In genomic region chr1:227542153-227543120, GRCh38 we compare ENCODE assay signal across 8 cellular contexts. TPM values are rescaled to one million over a fixed set of nuclear protein-coding genes. Genes with fewer than 3 reads are reported as not detected.
DNase-seq lines count a peak whose midpoint lies in the region; ATAC-seq, FAIRE-seq and TF ChIP-seq lines count a peak whose summit lies in the region.

No MANE protein-coding gene starts in this region.

- H3K36me3 Mint-ChIP-seq in IgD-negative memory B cell: peaks cover 2% of the 10 kb centered on the region
- H3K36me3 Mint-ChIP-seq in activated naive CD8-positive, alpha-beta T cell: no peaks in the 10 kb centered on the region

- H3K4me1 Mint-ChIP-seq in IgD-negative memory B cell: peaks cover 0 to 8% (median 3%) of the 10 kb centered on the region in 3 donors
- peaks cover 4% of the 10 kb centered on the region for H3K4me1 Mint-ChIP-seq in activated naive CD8-positive, alpha-beta T cell (ENCODE audit: low read depth)

- H3K9me3 Mint-ChIP-seq in IgD-negative memory B cell: peaks cover 0 to 1% (median 0%) of the 10 kb centered on the region in 3 donors
- no peaks in the 10 kb centered on the region for H3K9me3 Mint-ChIP-seq in activated naive CD8-positive, alpha-beta T cell (ENCODE audit: low read depth)

- H3K4me1 ChIP-seq in cardiac muscle cell (ENCODE audit: low read depth): no peaks in the 10 kb centered on the region
- H3K4me1 ChIP-seq in pancreas: peaks cover 0 to 5% (median 0%) of the 10 kb centered on the region in 3 donors
- H3K4me1 ChIP-seq in thyroid gland: peaks cover 8 to 17% of the 10 kb centered on the region in 2 donors

- WGBS in pancreas, 2 donors: 3% methylated on average over 73 to 84 of the region's 84 CpGs
- 6 to 12% methylated on average over 17 to 29 of the region's 84 CpGs for WGBS in thyroid gland, 2 donors

- H3K36me3 ChIP-seq in cardiac muscle cell (no peaks in the 10 kb centered on the region), pancreas (no peaks in the 10 kb centered on the region), thyroid gland (no peaks in the 10 kb centered on the region)

- H3K4me3 ChIP-seq in cardiac muscle cell (peak overlapping the region; percentile 35), pancreas (peak overlapping the region; percentile 57 to 81 (median 70)), thyroid gland (replicated peaks in 1 of 3) (peak overlapping the region; percentile 20 to 85 (median 65))

- ATAC-seq in GM21529 (IDR thresholded peaks at IDR 0.05; ENCODE audit: unreplicated experiment): peak; percentile 98
- ATAC-seq in pancreas: peak; percentile 95 to 98 (median 96)

- H3K27ac ChIP-seq in cardiac muscle cell (no peak overlapping the region), pancreas (peak overlapping the region; percentile 22 to 77 (median 62)), thyroid gland (peak overlapping the region; percentile 58 to 92 (median 71))

- in situ Hi-C loops in SK-MEL-5 (cut with HindIII; ENCODE audit: low pct_unique_long_range_greater_than_20kb, low sequenced_read_pairs): no loop called here

- no peaks in the 10 kb centered on the region for H3K27me3 Mint-ChIP-seq in IgD-negative memory B cell
- no peaks in the 10 kb centered on the region for H3K27me3 Mint-ChIP-seq in activated naive CD8-positive, alpha-beta T cell

- peak overlapping the region in 1 of 3 donors; percentile 86 for H3K27ac Mint-ChIP-seq in IgD-negative memory B cell
- H3K27ac Mint-ChIP-seq in activated naive CD8-positive, alpha-beta T cell: peak overlapping the region; percentile 77

- peak overlapping the region; percentile 64 to 89 (median 80) for H3K4me3 Mint-ChIP-seq in IgD-negative memory B cell
- peak overlapping the region; percentile 71 for H3K4me3 Mint-ChIP-seq in activated naive CD8-positive, alpha-beta T cell

- H3K9me3 ChIP-seq in cardiac muscle cell (ENCODE audit: low read depth): no peaks in the 10 kb centered on the region
- no peaks in the 10 kb centered on the region for H3K9me3 ChIP-seq in pancreas
- H3K9me3 ChIP-seq in thyroid gland: no peaks in the 10 kb centered on the region

- intact Hi-C loops in pancreas (cut with DNase I) (no loop called here), thyroid gland (cut with DNase I) (no loop called here)

- H3K27me3 ChIP-seq in cardiac muscle cell (peaks cover 4% of the 10 kb centered on the region), pancreas (no peaks in the 10 kb centered on the region), thyroid gland (no peaks in the 10 kb centered on the region)

- TF ChIP-seq POLR2A in thyroid gland (IDR thresholded peaks at IDR 0.05): peak in 1 of 2 donors; percentile 67

- FAIRE-seq in pancreas (lab: Jason Lieb, UNC): no peak

- DNase-seq in DMS53 treated with DMSO at 0.1 percent for 48 hours (lab: John Stamatoyannopoulos, UW; ENCODE audit: unreplicated experiment): peak; percentile 69
- DNase-seq in SK-MEL-5 (ENCODE audit: low read depth, low spot score): peak; percentile 32
- peak; percentile 84 to 85 for DNase-seq in cardiac muscle cell (ENCODE audit: low read depth in 1 of 2, low spot score in 1 of 2)
- peak; percentile 85 to 97 (median 90) for DNase-seq in pancreas
- DNase-seq in thyroid gland: peak; percentile 91

- peak; percentile 80 for TF ChIP-seq CTCF in cardiac muscle cell (IDR thresholded peaks at IDR 0.05; ENCODE audit: low read depth, low read length)
- TF ChIP-seq CTCF in pancreas (IDR thresholded peaks at IDR 0.05): peak; percentile 98 to 99 (median 99)
- TF ChIP-seq CTCF in thyroid gland (IDR thresholded peaks at IDR 0.05): peak; percentile 45 to 98 (median 98)

RNA-seq across cellular contexts. Expression of gene ZNF678, which starts 20.9 kb away (rescaled TPM):
- polyA plus RNA-seq in IgD-negative memory B cell (9.3 TPM), cardiac muscle cell (3.5 and 4.3 TPM in 2 replicates), pancreas (1 to 10 TPM; 1.6 to 1.7 TPM)
- 6.9 and 9.1 TPM in 2 replicates for total RNA-seq in SK-MEL-5 (2014; rRNA removed; shearing (Covaris generic))
- 2.2 and 4.0 TPM in 2 replicates for polyA plus RNA-seq in SK-MEL-5 (2015; cell fraction: cytosol; rRNA removed)
- polyA plus RNA-seq in SK-MEL-5 (2015; cell fraction: nucleus; rRNA removed): 12.1 and 13.0 TPM in 2 replicates
- total RNA-seq in cardiac muscle cell (8.1 and 14.2 TPM in 2 replicates), pancreas (1 to 10 TPM; 4.9 to 8.0 (median 6.6) TPM), thyroid gland (10 to 100 TPM; 15.9 to 35.4 (median 23.9) TPM)

Comparison
In these comparisons a context has a peak if more than half of its experiments do, and no peak if none do; other contexts are left out.
1. DNase-seq: peak in every context shown above with its lines; median percentile 91 in thyroid gland; 90 in pancreas; 84 in cardiac muscle cell; 69 in DMS53 treated with DMSO at 0.1 percent for 48 hours; 32 in SK-MEL-5.